ENCODE assay signal across 21 cellular contexts in genomic region chr12:131988054-131988796, GRCh38. TPM values are rescaled to one million over a fixed set of nuclear protein-coding genes. Genes with fewer than 3 reads are reported as not detected.
A peak's percentile ranks its signal among the peaks of the same experiment; 100 is the strongest.
DNase-seq lines count a peak whose midpoint lies in the region; ATAC-seq, FAIRE-seq and TF ChIP-seq lines count a peak whose summit lies in the region.
"Had no signal": no experiment of that assay in that cellular context is flagged by ENCODE, and none has a peak within 500 bp of the region (broad histone marks: within the 10 kb centered on the region; RNA-seq: fewer than 3 reads in every experiment).

No MANE protein-coding gene starts in this region.

- peaks cover 91% of the 10 kb centered on the region for H3K36me3 ChIP-seq in right atrium auricular region
- H3K36me3 ChIP-seq in PC-3 (ENCODE audit: low read depth, low read length), result peaks cover 55% of the 10 kb centered on the region

- no peak for TF ChIP-seq CTCF in right atrium auricular region (IDR thresholded peaks at IDR 0.05)
- TF ChIP-seq CTCF in PC-3 (conservative IDR thresholded peaks at IDR 0.05; ENCODE audit: low read depth, low read length), result no peak

- H3K4me1 ChIP-seq in right atrium auricular region (no peaks in the 10 kb centered on the region), PC-3 (ENCODE audit: insufficient read depth, low read length) (no peaks in the 10 kb centered on the region)

- H3K4me3 ChIP-seq in right atrium auricular region, result no peak overlapping the region
- no peak overlapping the region for H3K4me3 ChIP-seq in PC-3 (ENCODE audit: low read length)
- H3K4me3 ChIP-seq: K562, skin epidermis had no signal

- H3K27ac ChIP-seq in angular gyrus (ENCODE audit: low read depth, low read length) (peak overlapping the region; percentile 70), right atrium auricular region (no peak overlapping the region), PC-3 (ENCODE audit: low read length) (no peak overlapping the region)
- H3K27ac ChIP-seq: skin epidermis had no signal

- H3K27ac Mint-ChIP-seq in activated naive CD8-positive, alpha-beta T cell treated with anti-CD3 and anti-CD28 coated beads, Interleukin-2, amount 50 U/mL, for 24 hours, result no peak overlapping the region
- H3K27ac Mint-ChIP-seq: nephron had no signal

- CTCF ChIA-PET in PC-3 (lab: Charles Lee), result no interaction called here

- no peak for FAIRE-seq in GM12891 (lab: Jason Lieb, UNC)
- FAIRE-seq: K562, kidney had no signal

- no peak overlapping the region for H2AFZ ChIP-seq in PC-3 (ENCODE audit: low read length)

- H3K36me3 Mint-ChIP-seq in activated naive CD8-positive, alpha-beta T cell treated with anti-CD3 and anti-CD28 coated beads, Interleukin-2, amount 50 U/mL, for 24 hours (ENCODE audit: low read depth), result peaks cover 47% of the 10 kb centered on the region

- no peak for ATAC-seq in activated naive CD8-positive, alpha-beta T cell treated with anti-CD3 and anti-CD28 coated beads, Interleukin-2, amount 50 U/mL, for 24 hours
- no peak for ATAC-seq in PC-3
- ATAC-seq: K562 had no signal

- no peak for TF ChIP-seq POLR2A in GM12891 (IDR thresholded peaks at IDR 0.05; ENCODE audit: low read depth, low read length)

- intact Hi-C loops in PC-3 (cut with micrococcal nuclease), result no loop called here

- no peaks in the 10 kb centered on the region for H3F3A ChIP-seq in PC-3 (ENCODE audit: low read length, unreplicated experiment)

- H4K20me1 ChIP-seq in PC-3 (ENCODE audit: low read length), result no peaks in the 10 kb centered on the region

- no peaks in the 10 kb centered on the region for H3K27me3 ChIP-seq in right atrium auricular region
- H3K27me3 ChIP-seq in PC-3 (ENCODE audit: low read length), result no peaks in the 10 kb centered on the region

- no peaks in the 10 kb centered on the region for H3K9me2 ChIP-seq in PC-3 (replicated peaks; ENCODE audit: low read length)

- no peaks in the 10 kb centered on the region for H3K4me1 Mint-ChIP-seq in activated naive CD8-positive, alpha-beta T cell treated with anti-CD3 and anti-CD28 coated beads, Interleukin-2, amount 50 U/mL, for 24 hours

- H3K4me3 Mint-ChIP-seq in activated naive CD8-positive, alpha-beta T cell treated with anti-CD3 and anti-CD28 coated beads, Interleukin-2, amount 50 U/mL, for 24 hours, result no peak overlapping the region
- H3K4me3 Mint-ChIP-seq: nephron had no signal

- no peaks in the 10 kb centered on the region for H3K79me2 ChIP-seq in PC-3 (ENCODE audit: low read length)

- H3K9ac ChIP-seq in PC-3 (ENCODE audit: low read length), result no peak overlapping the region

- no peaks in the 10 kb centered on the region for H3K9me3 Mint-ChIP-seq in activated naive CD8-positive, alpha-beta T cell treated with anti-CD3 and anti-CD28 coated beads, Interleukin-2, amount 50 U/mL, for 24 hours
- H3K9me3 Mint-ChIP-seq: nephron had no signal

- H3K4me2 ChIP-seq in PC-3 (ENCODE audit: low read length), result no peak overlapping the region

- H3K9me3 ChIP-seq in right atrium auricular region (no peaks in the 10 kb centered on the region), PC-3 (ENCODE audit: low read length) (no peaks in the 10 kb centered on the region)

- BruUV-seq in PC-3 (replicated peaks; lab: Mats Ljungman, UMichigan), result no TSS peak

- POLR2A ChIA-PET in PC-3 (lab: Charles Lee; ENCODE audit: unreplicated experiment), result no interaction called here

- DNase-seq in activated CD8-positive, alpha-beta memory T cell treated with anti-CD3 and anti-CD28 coated beads, Interleukin-2, amount 50 U/mL, for 48 hours, result peak; percentile 38
- DNase-seq in activated CD8-positive, alpha-beta memory T cell treated with anti-CD3 and anti-CD28 coated beads, Interleukin-2, amount 50 U/mL, for 4 hours, result no peak
- peak; percentile 34 for DNase-seq in right atrium auricular region (ENCODE audit: low spot score)
- DNase-seq in pons (ENCODE audit: low spot score), result peak; percentile 22
- DNase-seq in activated naive CD8-positive, alpha-beta T cell treated with anti-CD3 and anti-CD28 coated beads, Interleukin-2, amount 50 U/mL, for 24 hours, result no peak
- no peak for DNase-seq in PC-3
- no peak for DNase-seq in GM12891 (ENCODE audit: insufficient read length, low spot score)
- DNase-seq: activated gamma-delta T cell treated with Interleukin-2 at 50 U/mL for 16 hours; cerebellar nuclear complex; kidney; MV-4-11; NCI-H1694 treated with DMSO at 0.1 percent for 48 hours; NCI-H345; NK-92 treated with Interleukin-12 subunit alpha and Interleukin-12 subunit beta, amount 100 ng/mL, for 24 hours; RPMI8226; T1000 had no signal

- no peaks in the 10 kb centered on the region for H3K27me3 Mint-ChIP-seq in activated naive CD8-positive, alpha-beta T cell treated with anti-CD3 and anti-CD28 coated beads, Interleukin-2, amount 50 U/mL, for 24 hours
- H3K27me3 Mint-ChIP-seq: progenitor cell of endocrine pancreas had no signal

TF ChIP-seq in GM12891, 5 proteins besides CTCF, POLR2A, EP300 and RAD21:
- TF ChIP-seq SPI1 (IDR thresholded peaks at IDR 0.05; ENCODE audit: low read depth, low read length), result no peak
- TF ChIP-seq POU2F2 (IDR thresholded peaks at IDR 0.05; ENCODE audit: low read depth, low read length), result no peak
- TF ChIP-seq POLR2AphosphoS5 (IDR thresholded peaks at IDR 0.05; ENCODE audit: low read depth, low read length), result no peak
- TF ChIP-seq PAX5 (IDR thresholded peaks at IDR 0.05; ENCODE audit: insufficient read depth, low read length, severe bottlenecking), result no peak
- TF ChIP-seq TAF1 (IDR thresholded peaks at IDR 0.05; ENCODE audit: low read depth, low read length), result no peak

RNA-seq across cellular contexts. Expression of gene EP400, which starts 38.5 kb away (rescaled TPM):
- total RNA-seq in right atrium auricular region (10 to 100 TPM; 10.5 to 15.5 TPM), PC-3 (2014; rRNA removed) (20.2 and 30.5 TPM in 2 replicates)
- polyA plus RNA-seq in GM12891 (2012; ENCODE audit: low read depth, missing spikeins), result 12.5 TPM

RNA-seq across cellular contexts. Expression of gene PUS1, which starts 59.1 kb away (rescaled TPM):
- 10 to 100 TPM in 1 of 2 donors, 1 to 10 TPM in 1; 5.0 to 10.3 TPM for total RNA-seq in right atrium auricular region
- total RNA-seq in PC-3 (2014; rRNA removed), result 74.0 TPM in 2 replicates
- polyA plus RNA-seq in GM12891 (2012; ENCODE audit: low read depth, missing spikeins), result 19.9 TPM

Comparison
In these comparisons a context has a peak if more than half of its experiments do, and no peak if none do; other contexts are left out.
1. DNase-seq: peak in activated CD8-positive, alpha-beta memory T cell treated with anti-CD3 and anti-CD28 coated beads, Interleukin-2, amount 50 U/mL, for 48 hours (single experiment), right atrium auricular region (single experiment) and pons (single experiment); none in activated CD8-positive, alpha-beta memory T cell treated with anti-CD3 and anti-CD28 coated beads, Interleukin-2, amount 50 U/mL, for 4 hours (single experiment), activated naive CD8-positive, alpha-beta T cell treated with anti-CD3 and anti-CD28 coated beads, Interleukin-2, amount 50 U/mL, for 24 hours (single experiment), PC-3 (single experiment) and GM12891 (single experiment).